ENCODE assay signal across 20 cellular contexts in genomic region chr16:53695070-53695469, GRCh38. TPM values are rescaled to one million over a fixed set of nuclear protein-coding genes. Genes with fewer than 3 reads are reported as not detected.
DNase-seq lines count a peak whose midpoint lies in the region; ATAC-seq, FAIRE-seq and TF ChIP-seq lines count a peak whose summit lies in the region.
"Had no signal": no experiment of that assay in that cellular context is flagged by ENCODE, and none has a peak within 500 bp of the region (broad histone marks: within the 10 kb centered on the region; RNA-seq: fewer than 3 reads in every experiment).

No MANE protein-coding gene starts in this region.

- no peaks in the 10 kb centered on the region for H3K4me1 ChIP-seq in fibroblast of lung (ENCODE audit: control insufficient read depth, extremely low read depth, insufficient read depth, low read length)
- H3K4me1 ChIP-seq: left lung, psoas muscle, testis had no signal

- H3K4me3 Mint-ChIP-seq in WTC11, result no peak overlapping the region
- H3K4me3 Mint-ChIP-seq: activated naive CD8-positive, alpha-beta T cell treated with anti-CD3 and anti-CD28 coated beads, Interleukin-2, amount 10 ng/mL, durations not matched to agents 7 days and 5 days; naive thymus-derived CD8-positive, alpha-beta T cell had no signal

- H3K9ac ChIP-seq in fibroblast of lung (ENCODE audit: insufficient read depth, low read length), result no peak overlapping the region

- no peaks in the 10 kb centered on the region for H3K9me3 ChIP-seq in fibroblast of lung (ENCODE audit: control insufficient read depth, insufficient read depth, low read depth, low read length)
- H3K9me3 ChIP-seq: psoas muscle, testis had no signal

- CTCF ChIA-PET in RWPE1 (lab: Yijun Ruan, JAX), result no interaction called here
- CTCF ChIA-PET in WTC11 (lab: Charles Lee), result interaction anchor here (1.2 kb wide), 1 partner anchor 8 kb away, joined by 4 read pairs; the partner anchor contains the start of gene RPGRIP1L

- peaks cover 27% of the 10 kb centered on the region for H3K36me3 Mint-ChIP-seq in WTC11

- TF ChIP-seq CTCF in fibroblast of lung (conservative IDR thresholded peaks at IDR 0.05 in 1 of 2, IDR thresholded peaks at IDR 0.05 in 1 of 2; ENCODE audit: low read depth in 1 of 2, low read length in 2 of 2) (no peak), RWPE1 (conservative IDR thresholded peaks at IDR 0.05; ENCODE audit: low read depth) (no peak), WTC11 (IDR thresholded peaks at IDR 0.05) (no peak)

- peaks cover 5% of the 10 kb centered on the region; the same call in 1 of the 2 replicates for H3K9me3 Mint-ChIP-seq in WTC11
- H3K9me3 Mint-ChIP-seq: activated naive CD8-positive, alpha-beta T cell treated with anti-CD3 and anti-CD28 coated beads, Interleukin-2, amount 10 ng/mL, durations not matched to agents 7 days and 5 days; naive thymus-derived CD8-positive, alpha-beta T cell had no signal

- H3K79me2 ChIP-seq in fibroblast of lung (ENCODE audit: control insufficient read depth, insufficient read depth, low read length), result no peaks in the 10 kb centered on the region

- DNase-seq in GM03348 (ENCODE audit: low spot score), result peak; percentile 58
- DNase-seq in RCC 7860 (ENCODE audit: low spot score), result peak; percentile 52
- DNase-seq in fibroblast of lung (ENCODE audit: low read depth in 2 of 2), result peak; percentile 34 to 94
- DNase-seq in skeletal muscle cell (ENCODE audit: low read depth), result peak; percentile 64
- no peak for DNase-seq in RWPE1 (ENCODE audit: low spot score)
- no peak for DNase-seq in WTC11 (ENCODE audit: low spot score)
- DNase-seq: activated CD4-positive, CD25-positive, alpha-beta regulatory T cell treated with anti-CD3 and anti-CD28 coated beads, Interleukin-2, amount 50 U/mL, for 72 hours; activated CD8-positive, alpha-beta memory T cell treated with anti-CD3 and anti-CD28 coated beads, Interleukin-2, amount 50 U/mL, for 4 hours; activated naive CD8-positive, alpha-beta T cell treated with anti-CD3 and anti-CD28 coated beads, Interleukin-2, amount 10 ng/mL, durations not matched to agents 7 days and 5 days; cerebellar nuclear complex; GF-D8; left lung; MV-4-11; naive thymus-derived CD8-positive, alpha-beta T cell; NCI-H82; psoas muscle; testis had no signal

- no peak overlapping the region for H3K4me2 ChIP-seq in fibroblast of lung (ENCODE audit: extremely low read depth, insufficient read depth, low read length)

- H4K20me1 ChIP-seq in fibroblast of lung (ENCODE audit: control insufficient read depth, extremely low read depth, insufficient read depth, low read length), result no peaks in the 10 kb centered on the region

- no peak overlapping the region for H2AFZ ChIP-seq in fibroblast of lung (ENCODE audit: low read length)

- no peaks in the 10 kb centered on the region for H3K27me3 ChIP-seq in fibroblast of lung (ENCODE audit: control insufficient read depth, insufficient read depth, low read length)
- H3K27me3 ChIP-seq: left lung, testis had no signal

- no peak overlapping the region for H3K27ac Mint-ChIP-seq in WTC11
- H3K27ac Mint-ChIP-seq: activated naive CD8-positive, alpha-beta T cell treated with anti-CD3 and anti-CD28 coated beads, Interleukin-2, amount 10 ng/mL, durations not matched to agents 7 days and 5 days; naive thymus-derived CD8-positive, alpha-beta T cell had no signal

- no peaks in the 10 kb centered on the region for H3K36me3 ChIP-seq in fibroblast of lung (ENCODE audit: control insufficient read depth, insufficient read depth, low read length)
- H3K36me3 ChIP-seq: left lung had no signal

- H3K4me3 ChIP-seq in fibroblast of lung (replicated peaks in 1 of 4; ENCODE audit: control extremely low read depth in 1 of 4, insufficient read depth in 1 of 4, low read depth in 3 of 4, low read length in 4 of 4) (no peak overlapping the region), skeletal muscle cell (ENCODE audit: low read depth, low read length) (no peak overlapping the region)
- H3K4me3 ChIP-seq: left lung, psoas muscle, testis had no signal

- no peaks in the 10 kb centered on the region for H3K27me3 Mint-ChIP-seq in WTC11 (ENCODE audit: low read depth)
- H3K27me3 Mint-ChIP-seq: activated naive CD8-positive, alpha-beta T cell treated with anti-CD3 and anti-CD28 coated beads, Interleukin-2, amount 10 ng/mL, durations not matched to agents 7 days and 5 days; naive thymus-derived CD8-positive, alpha-beta T cell had no signal

- FAIRE-seq in RCC 7860 (lab: Jason Lieb, UNC), result peak; percentile 59
- FAIRE-seq: endothelial cell of umbilical vein had no signal

- peak overlapping the region; percentile 18 for H3K27ac ChIP-seq in fibroblast of lung (ENCODE audit: insufficient read depth, low read length)
- H3K27ac ChIP-seq in RWPE1, result no peak overlapping the region
- H3K27ac ChIP-seq: left lung, psoas muscle, testis had no signal

- no peaks in the 10 kb centered on the region for H3K4me1 Mint-ChIP-seq in WTC11
- H3K4me1 Mint-ChIP-seq: activated naive CD8-positive, alpha-beta T cell treated with anti-CD3 and anti-CD28 coated beads, Interleukin-2, amount 10 ng/mL, durations not matched to agents 7 days and 5 days; naive thymus-derived CD8-positive, alpha-beta T cell had no signal

- ATAC-seq in HG03460 (IDR thresholded peaks at IDR 0.05; ENCODE audit: unreplicated experiment) (no peak), HG02884 (IDR thresholded peaks at IDR 0.05; ENCODE audit: unreplicated experiment) (no peak), WTC11 (no peak)
- ATAC-seq: left lung; naive thymus-derived CD8-positive, alpha-beta T cell; psoas muscle had no signal

- POLR2A ChIA-PET in RWPE1 (lab: Yijun Ruan, JAX; ENCODE audit: low non-redundant PET), result no interaction called here
- POLR2A ChIA-PET in WTC11 (lab: Charles Lee), result no interaction called here

TF ChIP-seq in WTC11, 78 proteins besides CTCF, POLR2A, EP300 and RAD21 (continues in another document):
- TF ChIP-seq ATF1 (CRISPR knock-in tag; IDR thresholded peaks at IDR 0.05) (no peak), ZNF671 (CRISPR knock-in tag; IDR thresholded peaks at IDR 0.05) (no peak), NFATC4 (CRISPR knock-in tag; IDR thresholded peaks at IDR 0.05) (no peak), TCF7 (CRISPR knock-in tag; IDR thresholded peaks at IDR 0.05; ENCODE audit: low read depth) (no peak)
- TF ChIP-seq, protein P1, sequence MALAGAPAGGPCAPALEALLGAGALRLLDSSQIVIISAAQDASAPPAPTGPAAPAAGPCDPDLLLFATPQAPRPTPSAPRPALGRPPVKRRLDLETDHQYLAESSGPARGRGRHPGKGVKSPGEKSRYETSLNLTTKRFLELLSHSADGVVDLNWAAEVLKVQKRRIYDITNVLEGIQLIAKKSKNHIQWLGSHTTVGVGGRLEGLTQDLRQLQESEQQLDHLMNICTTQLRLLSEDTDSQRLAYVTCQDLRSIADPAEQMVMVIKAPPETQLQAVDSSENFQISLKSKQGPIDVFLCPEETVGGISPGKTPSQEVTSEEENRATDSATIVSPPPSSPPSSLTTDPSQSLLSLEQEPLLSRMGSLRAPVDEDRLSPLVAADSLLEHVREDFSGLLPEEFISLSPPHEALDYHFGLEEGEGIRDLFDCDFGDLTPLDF (CRISPR knock-in tag; IDR thresholded peaks at IDR 0.05), result no peak
- TF ChIP-seq, protein P2, sequence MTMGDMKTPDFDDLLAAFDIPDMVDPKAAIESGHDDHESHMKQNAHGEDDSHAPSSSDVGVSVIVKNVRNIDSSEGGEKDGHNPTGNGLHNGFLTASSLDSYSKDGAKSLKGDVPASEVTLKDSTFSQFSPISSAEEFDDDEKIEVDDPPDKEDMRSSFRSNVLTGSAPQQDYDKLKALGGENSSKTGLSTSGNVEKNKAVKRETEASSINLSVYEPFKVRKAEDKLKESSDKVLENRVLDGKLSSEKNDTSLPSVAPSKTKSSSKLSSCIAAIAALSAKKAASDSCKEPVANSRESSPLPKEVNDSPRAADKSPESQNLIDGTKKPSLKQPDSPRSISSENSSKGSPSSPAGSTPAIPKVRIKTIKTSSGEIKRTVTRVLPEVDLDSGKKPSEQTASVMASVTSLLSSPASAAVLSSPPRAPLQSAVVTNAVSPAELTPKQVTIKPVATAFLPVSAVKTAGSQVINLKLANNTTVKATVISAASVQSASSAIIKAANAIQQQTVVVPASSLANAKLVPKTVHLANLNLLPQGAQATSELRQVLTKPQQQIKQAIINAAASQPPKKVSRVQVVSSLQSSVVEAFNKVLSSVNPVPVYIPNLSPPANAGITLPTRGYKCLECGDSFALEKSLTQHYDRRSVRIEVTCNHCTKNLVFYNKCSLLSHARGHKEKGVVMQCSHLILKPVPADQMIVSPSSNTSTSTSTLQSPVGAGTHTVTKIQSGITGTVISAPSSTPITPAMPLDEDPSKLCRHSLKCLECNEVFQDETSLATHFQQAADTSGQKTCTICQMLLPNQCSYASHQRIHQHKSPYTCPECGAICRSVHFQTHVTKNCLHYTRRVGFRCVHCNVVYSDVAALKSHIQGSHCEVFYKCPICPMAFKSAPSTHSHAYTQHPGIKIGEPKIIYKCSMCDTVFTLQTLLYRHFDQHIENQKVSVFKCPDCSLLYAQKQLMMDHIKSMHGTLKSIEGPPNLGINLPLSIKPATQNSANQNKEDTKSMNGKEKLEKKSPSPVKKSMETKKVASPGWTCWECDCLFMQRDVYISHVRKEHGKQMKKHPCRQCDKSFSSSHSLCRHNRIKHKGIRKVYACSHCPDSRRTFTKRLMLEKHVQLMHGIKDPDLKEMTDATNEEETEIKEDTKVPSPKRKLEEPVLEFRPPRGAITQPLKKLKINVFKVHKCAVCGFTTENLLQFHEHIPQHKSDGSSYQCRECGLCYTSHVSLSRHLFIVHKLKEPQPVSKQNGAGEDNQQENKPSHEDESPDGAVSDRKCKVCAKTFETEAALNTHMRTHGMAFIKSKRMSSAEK (CRISPR knock-in tag; IDR thresholded peaks at IDR 0.05; ENCODE audit: borderline replicate concordance), result no peak

RNA-seq across cellular contexts. Expression of gene RPGRIP1L, which starts 8.6 kb away (rescaled TPM):
- total RNA-seq in fibroblast of lung (6.9 and 7.4 TPM in 2 replicates), WTC11 (2021) (9.8 to 11.7 TPM (median 10.9 TPM) in 3 replicates)
- 10.3 and 13.0 TPM in 2 replicates for polyA plus RNA-seq in fibroblast of lung
- polyA plus RNA-seq in fibroblast of lung (2012), result 7.3 and 9.0 TPM in 2 replicates
- polyA minus RNA-seq in fibroblast of lung (ENCODE audit: low replicate concordance), result 0.75 and 1.8 TPM in 2 replicates

RNA-seq across cellular contexts. Expression of gene FTO, which starts 8.9 kb away (rescaled TPM):
- total RNA-seq in fibroblast of lung, result 42.9 and 61.1 TPM in 2 replicates
- polyA plus RNA-seq in fibroblast of lung, result 97.6 and 117 TPM in 2 replicates
- 55.2 and 62.3 TPM in 2 replicates for polyA plus RNA-seq in fibroblast of lung (2012)
- polyA minus RNA-seq in fibroblast of lung (ENCODE audit: low replicate concordance), result 84.1 and 89.2 TPM in 2 replicates
- 57.4 to 62.6 TPM (median 59.6 TPM) in 3 replicates for total RNA-seq in WTC11 (2021)

Comparison
In these comparisons a context has a peak if more than half of its experiments do, and no peak if none do; other contexts are left out.
1. DNase-seq: peak in GM03348 (single experiment), RCC 7860 (single experiment), fibroblast of lung (2 of 2) and skeletal muscle cell (single experiment); none in RWPE1 (single experiment) and WTC11 (single experiment).